8 cellular contexts compared by ENCODE assay signal in the genomic region with DNA sequence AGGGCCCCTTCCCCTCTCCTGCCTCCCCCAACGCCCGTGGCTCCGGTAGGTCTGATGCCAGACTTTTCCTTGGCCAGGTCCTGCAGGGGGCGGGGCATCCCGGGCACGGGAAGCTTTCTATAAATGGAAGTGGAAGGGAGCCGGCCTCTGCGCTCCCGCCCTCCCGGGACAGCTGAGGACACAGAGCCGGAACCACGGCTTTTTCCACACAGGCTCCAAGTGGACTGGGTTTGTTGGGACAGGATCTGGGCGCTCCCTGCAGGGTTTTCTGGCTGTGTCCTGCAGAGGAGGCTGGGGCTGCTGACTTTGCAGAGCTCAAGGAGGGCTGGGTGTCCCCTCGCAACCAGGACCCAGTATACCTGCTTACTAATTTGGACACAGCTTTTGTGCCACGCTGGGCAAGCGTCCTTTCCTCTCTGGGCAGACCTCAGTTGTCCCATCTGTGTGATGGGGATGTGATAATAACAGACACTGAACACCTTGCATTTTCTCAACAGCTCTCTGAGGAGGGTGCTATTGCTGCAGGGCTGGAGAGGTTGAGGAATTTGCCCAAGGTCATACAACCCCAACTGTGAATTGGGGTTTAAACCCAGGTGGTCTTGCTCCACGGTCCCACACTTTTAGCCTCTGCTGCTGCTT. TPM values are rescaled to one million over a fixed set of nuclear protein-coding genes. Genes with fewer than 3 reads are reported as not detected.
DNase-seq lines count a peak whose midpoint lies in the region; ATAC-seq and TF ChIP-seq lines count a peak whose summit lies in the region.

No MANE protein-coding gene starts in this region.

- intact Hi-C loops in esophagus squamous epithelium (cut with DNase I): no loop called here
- intact Hi-C loops in activated CD8-positive, alpha-beta T cell treated with anti-CD3 and anti-CD28 coated beads for 36 hours (cut with micrococcal nuclease): no loop called here

- H3K36me3 ChIP-seq in esophagus squamous epithelium (peaks cover 0 to 24% (median 0%) of the 10 kb centered on the region in 3 donors), muscle layer of duodenum (ENCODE audit: control insufficient read depth in 1 of 2, insufficient read depth in 2 of 2, low read length in 2 of 2) (no peaks in the 10 kb centered on the region)

- 5 to 22% methylated on average over 7 to 11 of the region's 17 CpGs for WGBS in esophagus squamous epithelium, 2 donors

- no peaks in the 10 kb centered on the region for H3K9me3 Mint-ChIP-seq in activated CD8-positive, alpha-beta T cell treated with anti-CD3 and anti-CD28 coated beads for 36 hours

- no peak overlapping the region for H3K27ac Mint-ChIP-seq in activated CD8-positive, alpha-beta T cell treated with anti-CD3 and anti-CD28 coated beads for 36 hours

- H3K4me1 Mint-ChIP-seq in activated CD8-positive, alpha-beta T cell treated with anti-CD3 and anti-CD28 coated beads for 36 hours (ENCODE audit: low read depth): no peaks in the 10 kb centered on the region

- POLR2A ChIA-PET in activated CD8-positive, alpha-beta T cell treated with anti-CD3 and anti-CD28 coated beads for 36 hours (lab: Charles Lee): interaction anchor here (1.5 kb wide), 1 partner anchor 10 kb away, joined by 3 read pairs; no protein-coding TSS in a partner anchor

- peaks cover 8% of the 10 kb centered on the region for H3K27me3 Mint-ChIP-seq in activated CD8-positive, alpha-beta T cell treated with anti-CD3 and anti-CD28 coated beads for 36 hours

- ATAC-seq in activated CD8-positive, alpha-beta T cell treated with anti-CD3 and anti-CD28 coated beads for 36 hours: no peak
- ATAC-seq in HG03139 (IDR thresholded peaks at IDR 0.05; ENCODE audit: unreplicated experiment) (no peak), GM18517 (IDR thresholded peaks at IDR 0.05; ENCODE audit: unreplicated experiment) (no peak), HG02610 (IDR thresholded peaks at IDR 0.05; ENCODE audit: unreplicated experiment) (no peak)

- H3K27me3 ChIP-seq in esophagus squamous epithelium: no peaks in the 10 kb centered on the region
- no peaks in the 10 kb centered on the region for H3K27me3 ChIP-seq in muscle layer of duodenum (ENCODE audit: low read depth, low read length)

- H3K4me1 ChIP-seq in esophagus squamous epithelium (peaks cover 3 to 67% (median 14%) of the 10 kb centered on the region in 3 donors), muscle layer of duodenum (ENCODE audit: control insufficient read depth in 1 of 2, insufficient read depth in 2 of 2, low read length in 2 of 2) (peaks cover 8 to 20% of the 10 kb centered on the region in 2 donors)

- TF ChIP-seq POLR2A in esophagus squamous epithelium (IDR thresholded peaks at IDR 0.05): peak in 3 of 4 donors; percentile 11 to 77 (median 66)

- H3K27ac ChIP-seq in esophagus squamous epithelium (peak overlapping the region; percentile 90 to 92 (median 92)), muscle layer of duodenum (ENCODE audit: low read length) (peak overlapping the region; percentile 27)

- no peaks in the 10 kb centered on the region for H3K36me3 Mint-ChIP-seq in activated CD8-positive, alpha-beta T cell treated with anti-CD3 and anti-CD28 coated beads for 36 hours (ENCODE audit: low read depth)

- H3K9me3 ChIP-seq in esophagus squamous epithelium: no peaks in the 10 kb centered on the region
- peaks cover 0 to 2% of the 10 kb centered on the region in 2 donors for H3K9me3 ChIP-seq in muscle layer of duodenum (ENCODE audit: control insufficient read depth in 1 of 2, low read length in 2 of 2)

- DNase-seq in Daoy (ENCODE audit: low read depth) (peak; percentile 80), NCI-H748 (lab: John Stamatoyannopoulos, UW; ENCODE audit: unreplicated experiment) (peak; percentile 40), esophagus squamous epithelium (lab: John Stamatoyannopoulos, UW) (no peak)
- no peak for DNase-seq in activated CD8-positive, alpha-beta T cell treated with anti-CD3 and anti-CD28 coated beads for 36 hours

- peak overlapping the region; percentile 52 to 67 (median 60) for H3K4me3 ChIP-seq in esophagus squamous epithelium
- H3K4me3 ChIP-seq in muscle layer of duodenum (ENCODE audit: low read depth in 1 of 2, low read length in 2 of 2): peak overlapping the region in 1 of 2 donors; percentile 47

- CTCF ChIA-PET in activated CD8-positive, alpha-beta T cell treated with anti-CD3 and anti-CD28 coated beads for 36 hours (lab: Charles Lee): interaction anchor here (2.5 kb wide), 1 partner anchor 24 kb away, joined by 14 read pairs; no protein-coding TSS in a partner anchor

- peak in 2 of 6 experiments; percentile 12 to 20 for TF ChIP-seq CTCF in esophagus squamous epithelium (IDR thresholded peaks at IDR 0.05)
- no peak for TF ChIP-seq CTCF in activated CD8-positive, alpha-beta T cell treated with anti-CD3 and anti-CD28 coated beads for 36 hours (IDR thresholded peaks at IDR 0.05)

- H3K4me3 Mint-ChIP-seq in activated CD8-positive, alpha-beta T cell treated with anti-CD3 and anti-CD28 coated beads for 36 hours: no peak overlapping the region

RNA-seq across cellular contexts. Expression of a gene that starts 1.8 kb away (rescaled TPM):
- 0.24 and 0.40 TPM in 2 replicates for total RNA-seq in Daoy (2014; rRNA removed; shearing (Covaris generic))
- 100 to 1,000 TPM in 1 of 4 donors, 10 to 100 TPM in 3; 34.6 to 104 (median 71.1) TPM for total RNA-seq in esophagus squamous epithelium
- 1 to 10 TPM; 5.8 to 6.3 TPM for total RNA-seq in activated CD8-positive, alpha-beta T cell treated with anti-CD3 and anti-CD28 coated beads for 36 hours

RNA-seq across cellular contexts. Expression of a gene that starts 56.4 kb away (rescaled TPM):
- 67.4 and 68.8 TPM in 2 replicates for total RNA-seq in Daoy (2014; rRNA removed; shearing (Covaris generic))
- total RNA-seq in esophagus squamous epithelium: 100 to 1,000 TPM in 1 of 4 donors, 10 to 100 TPM in 3; 27.1 to 154 (median 73.0) TPM
- 10 to 100 TPM; 10.7 to 11.6 TPM for total RNA-seq in activated CD8-positive, alpha-beta T cell treated with anti-CD3 and anti-CD28 coated beads for 36 hours

Comparison
In these comparisons a context has a peak if more than half of its experiments do, and no peak if none do; other contexts are left out.
1. DNase-seq: peak in Daoy (single experiment) and NCI-H748 (single experiment); none in esophagus squamous epithelium (single experiment) and activated CD8-positive, alpha-beta T cell treated with anti-CD3 and anti-CD28 coated beads for 36 hours (single experiment).
2. RNA of a gene that starts 1.8 kb away (total RNA-seq): 34.6 to 104 TPM in esophagus squamous epithelium; 5.8 to 6.3 TPM in activated CD8-positive, alpha-beta T cell treated with anti-CD3 and anti-CD28 coated beads for 36 hours and 0.24 to 0.40 TPM in Daoy; every median in the first group is over 4 times any median in the second.